Comparison of ENCODE assay signal across 10 cellular contexts in the genomic region with DNA sequence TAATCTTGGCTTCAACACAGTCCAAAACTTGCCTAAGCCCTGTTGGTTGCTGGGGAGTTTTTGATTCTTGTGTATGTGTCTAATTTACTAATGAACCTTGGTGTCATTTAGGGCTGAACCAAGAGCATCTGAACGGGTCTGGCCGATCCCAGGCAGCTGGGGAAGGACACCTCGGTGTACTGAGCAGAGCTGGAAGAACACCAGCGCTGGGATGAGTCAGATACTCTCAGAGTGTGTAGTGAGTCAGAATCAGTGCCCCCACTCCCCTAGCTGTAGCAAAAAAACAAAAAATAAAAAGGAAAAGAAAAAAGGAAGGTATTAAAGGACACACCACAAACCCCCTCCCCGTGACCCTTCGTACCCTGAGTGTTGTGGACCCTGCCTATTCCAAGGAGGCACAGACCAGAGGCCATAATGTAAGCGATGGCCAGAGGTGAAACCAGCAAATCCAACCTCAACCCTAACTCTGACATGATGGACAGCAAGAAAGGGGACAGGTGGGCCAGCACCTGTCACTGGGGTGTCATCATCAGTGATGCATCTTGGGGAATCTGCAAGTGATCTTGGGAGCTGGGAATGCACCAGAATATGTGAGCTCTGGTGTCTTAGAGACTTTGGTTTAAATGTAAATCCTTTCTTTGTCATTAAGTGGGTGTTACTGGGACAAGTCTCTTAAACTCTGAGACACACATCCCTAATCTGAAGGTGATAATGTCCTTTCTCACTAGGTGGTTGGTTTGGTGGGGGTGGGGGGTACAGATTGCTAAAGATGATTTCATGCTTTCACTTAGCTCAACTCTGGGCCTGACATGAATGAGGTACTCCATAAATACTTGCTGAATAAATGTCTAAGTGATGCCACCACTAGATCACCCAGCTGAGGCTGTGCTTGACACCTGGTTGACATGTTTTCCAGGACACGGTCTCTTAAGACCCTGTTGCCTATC. TPM values are rescaled to one million over a fixed set of nuclear protein-coding genes. Genes with fewer than 3 reads are reported as not detected.
DNase-seq lines count a peak whose midpoint lies in the region; ATAC-seq, FAIRE-seq and TF ChIP-seq lines count a peak whose summit lies in the region.
"Had no signal": no experiment of that assay in that cellular context is flagged by ENCODE, and none has a peak within 500 bp of the region (broad histone marks: within the 10 kb centered on the region; RNA-seq: fewer than 3 reads in every experiment).

No MANE protein-coding gene starts in this region.

- H3K79me2 ChIP-seq in K562 (ENCODE audit: control insufficient read depth, insufficient read depth, low read length): no peaks in the 10 kb centered on the region
- no peaks in the 10 kb centered on the region for H3K79me2 ChIP-seq in HepG2 (ENCODE audit: insufficient read depth, low read length)

- ATAC-seq in activated CD8-positive, alpha-beta memory T cell treated with anti-CD3 and anti-CD28 coated beads, Interleukin-2, amount 10 ng/mL, durations not matched to agents 7 days and 5 days: peak; percentile 49
- ATAC-seq in K562 (peak; percentile 95), HepG2 (peak; percentile 69; the same call in 2 of the 3 replicates), T-helper 17 cell (no peak), HG03196 (IDR thresholded peaks at IDR 0.05; ENCODE audit: unreplicated experiment) (no peak)

- no peaks in the 10 kb centered on the region for H3K9me1 ChIP-seq in K562 (ENCODE audit: control insufficient read depth, insufficient read depth, low read length)

- 0 out of 6 replicates have a peak, but pooled peaks of 1 of the 3 experiments have one; percentile 1 for TF ChIP-seq CTCF in K562 (IDR thresholded peaks at IDR 0.05 in 2 of 3, conservative IDR thresholded peaks at IDR 0.05 in 1 of 3; ENCODE audit: insufficient read depth in 2 of 3, low read depth in 1 of 3, low read length in 3 of 3)
- no peak for TF ChIP-seq CTCF in HepG2 (CRISPR knock-in tag; IDR thresholded peaks at IDR 0.05)

- peak overlapping the region; percentile 81 for H2AFZ ChIP-seq in K562 (ENCODE audit: low read depth, low read length)
- H2AFZ ChIP-seq in HepG2 (ENCODE audit: low read length): no peak overlapping the region

- H3K27ac ChIP-seq in K562 (ENCODE audit: extremely low read depth, low read depth, low read length): peak overlapping the region; percentile 52
- no peak overlapping the region for H3K27ac ChIP-seq in HepG2 (ENCODE audit: extremely low read length, insufficient read depth, low read length)

- BruUV-seq in K562 (replicated peaks; lab: Mats Ljungman, UMichigan) (no TSS peak), HepG2 (replicated peaks; lab: Mats Ljungman, UMichigan) (no TSS peak)

- H3K4me1 ChIP-seq in K562 (replicated peaks in 1 of 2; ENCODE audit: control insufficient read depth in 2 of 2, insufficient read depth in 2 of 2, low read length in 2 of 2) (peaks cover 23 to 41% of the 10 kb centered on the region in 2 experiments), HepG2 (ENCODE audit: insufficient read depth, low read length) (no peaks in the 10 kb centered on the region)

- no peak for DNase-seq in activated CD8-positive, alpha-beta memory T cell treated with anti-CD3 and anti-CD28 coated beads, Interleukin-2, amount 10 ng/mL, durations not matched to agents 7 days and 5 days
- DNase-seq in activated CD8-positive, alpha-beta memory T cell treated with anti-CD3 and anti-CD28 coated beads, Interleukin-2, amount 50 U/mL, for 4 hours: no peak
- DNase-seq in K562 (ENCODE audit: extremely low read depth in 1 of 4, low spot score in 3 of 4) (peak; percentile 76 to 85 (median 81)), HepG2 (ENCODE audit: low spot score) (no peak), ureter (ENCODE audit: low spot score) (peak; percentile 61), GDM1 (lab: John Stamatoyannopoulos, UW) (no peak), T-helper 17 cell (no peak)

- POLR2A ChIA-PET in K562 (lab: Yijun Ruan, JAX) (interaction anchor here (0.7 to 1.6 kb wide), 4 partner anchors 10 to 62 kb away, joined by 3 to 5 read pairs (median 4); no protein-coding TSS in a partner anchor), HepG2 (lab: Yijun Ruan, JAX) (no interaction called here)

- no peaks in the 10 kb centered on the region for H3K9me3 Mint-ChIP-seq in activated CD8-positive, alpha-beta memory T cell treated with anti-CD3 and anti-CD28 coated beads, Interleukin-2, amount 10 ng/mL, durations not matched to agents 7 days and 5 days (ENCODE audit: low read depth)
- H3K9me3 Mint-ChIP-seq: neural crest cell; T-helper 1 cell treated with Interleukin-12 subunit alpha and Interleukin-12 subunit beta and Interleukin-4 antibody, amounts not matched to agents 30 μg/mL and 1 μg/mL, for 36 hours had no signal

- intact Hi-C loops in K562 (cut with micrococcal nuclease): loop anchor here (2.0 to 5.0 kb wide), 2 partner anchors 14 to 35 kb away; partner anchors contain the start of gene NCOA1
- intact Hi-C loops in HepG2 (cut with micrococcal nuclease; ENCODE audit: unreplicated experiment): no loop called here

- CTCF ChIA-PET in activated CD8-positive, alpha-beta memory T cell treated with anti-CD3 and anti-CD28 coated beads, Interleukin-2, amount 10 ng/mL, durations not matched to agents 7 days and 5 days (lab: Charles Lee): interaction anchor here (1.3 kb wide), 1 partner anchor 370 kb away, joined by 4 read pairs; no protein-coding TSS in a partner anchor
- CTCF ChIA-PET in K562 (lab: Yijun Ruan, JAX; ENCODE audit: low intra/inter-chr PET ratio): interaction anchor here (0.6 kb wide), 1 partner anchor 1967 kb away, joined by 5 read pairs; no protein-coding TSS in a partner anchor
- CTCF ChIA-PET in HepG2 (lab: Yijun Ruan, JAX; ENCODE audit: low intra/inter-chr PET ratio, low total read pairs): no interaction called here

- H3K4me3 ChIP-seq in K562: no peak overlapping the region
- no peak overlapping the region for H3K4me3 ChIP-seq in HepG2 (replicated peaks in 1 of 3; ENCODE audit: insufficient read depth in 1 of 3, low read depth in 2 of 3, low read length in 3 of 3)

- TF ChIP-seq EP300 in K562 (IDR thresholded peaks at IDR 0.05; ENCODE audit: low read length): peak; percentile 39; the same call in 1 of the 2 replicates
- TF ChIP-seq EP300 in HepG2 (IDR thresholded peaks at IDR 0.05; ENCODE audit: low read depth in 2 of 2, low read length in 2 of 2): no peak
- no peak for TF ChIP-seq EP300 in HepG2 (CRISPR knock-in tag; IDR thresholded peaks at IDR 0.05; ENCODE audit: borderline replicate concordance)

- H3K4me2 ChIP-seq in K562 (ENCODE audit: insufficient read depth, low read length) (peak overlapping the region; percentile 63), HepG2 (ENCODE audit: low read depth, low read length) (no peak overlapping the region)

- no peaks in the 10 kb centered on the region for H4K20me1 ChIP-seq in K562 (replicated peaks; ENCODE audit: control insufficient read depth, insufficient read depth, low read length)
- H4K20me1 ChIP-seq in HepG2 (ENCODE audit: insufficient read depth, low read length): no peaks in the 10 kb centered on the region

- H3K36me3 ChIP-seq in K562 (ENCODE audit: control insufficient read depth, insufficient read depth, low read length) (no peaks in the 10 kb centered on the region), HepG2 (replicated peaks in 1 of 2; ENCODE audit: control insufficient read depth in 1 of 2, insufficient read depth in 2 of 2, low read length in 2 of 2) (no peaks in the 10 kb centered on the region)

- 4% methylated on average over 8 of the region's 8 CpGs for WGBS in K562 (ENCODE audit: insufficient coverage, low coverage, missing lambda C conversion rate)
- 24% methylated on average over 8 of the region's 8 CpGs for WGBS in HepG2 (ENCODE audit: low lambda C conversion rate)

- in situ Hi-C loops in K562 (cut with MboI): no loop called here
- in situ Hi-C loops in HepG2 (cut with HindIII; ENCODE audit: extremely low pct_ligation_motif_present, low pct_unique_long_range_greater_than_20kb): no loop called here

- H3K4me3 Mint-ChIP-seq in activated CD8-positive, alpha-beta memory T cell treated with anti-CD3 and anti-CD28 coated beads, Interleukin-2, amount 10 ng/mL, durations not matched to agents 7 days and 5 days: no peak overlapping the region
- no peak overlapping the region for H3K4me3 Mint-ChIP-seq in T-helper 17 cell
- H3K4me3 Mint-ChIP-seq: neural crest cell; T-helper 1 cell treated with Interleukin-12 subunit alpha and Interleukin-12 subunit beta and Interleukin-4 antibody, amounts not matched to agents 30 μg/mL and 1 μg/mL, for 36 hours had no signal

- H3K27ac Mint-ChIP-seq in activated CD8-positive, alpha-beta memory T cell treated with anti-CD3 and anti-CD28 coated beads, Interleukin-2, amount 10 ng/mL, durations not matched to agents 7 days and 5 days: no peak overlapping the region
- H3K27ac Mint-ChIP-seq in T-helper 17 cell: no peak overlapping the region
- H3K27ac Mint-ChIP-seq: T-helper 1 cell treated with Interleukin-12 subunit alpha and Interleukin-12 subunit beta and Interleukin-4 antibody, amounts not matched to agents 30 μg/mL and 1 μg/mL, for 36 hours had no signal

- FAIRE-seq in K562 (lab: Jason Lieb, UNC) (peak; percentile 92), HepG2 (lab: Jason Lieb, UNC) (no peak)

- H3K9ac ChIP-seq in K562 (ENCODE audit: insufficient read depth in 1 of 2, low read depth in 2 of 2, low read length in 2 of 2) (peak overlapping the region; percentile 17 to 67; a peak in 2 of 4 replicates), HepG2 (ENCODE audit: insufficient read depth, low read depth, low read length) (no peak overlapping the region)

- H3K4me1 Mint-ChIP-seq in activated CD8-positive, alpha-beta memory T cell treated with anti-CD3 and anti-CD28 coated beads, Interleukin-2, amount 10 ng/mL, durations not matched to agents 7 days and 5 days: peaks cover 14% of the 10 kb centered on the region
- no peaks in the 10 kb centered on the region for H3K4me1 Mint-ChIP-seq in T-helper 17 cell

- peaks cover 2% of the 10 kb centered on the region for H3K27me3 Mint-ChIP-seq in activated CD8-positive, alpha-beta memory T cell treated with anti-CD3 and anti-CD28 coated beads, Interleukin-2, amount 10 ng/mL, durations not matched to agents 7 days and 5 days
- H3K27me3 Mint-ChIP-seq in T-helper 17 cell: peaks cover 12% of the 10 kb centered on the region

- H3K9me3 ChIP-seq in K562 (replicated peaks; ENCODE audit: control insufficient read depth, insufficient read depth, low read depth, low read length): no peaks in the 10 kb centered on the region; the same call in 1 of the 2 replicates
- no peaks in the 10 kb centered on the region for H3K9me3 ChIP-seq in HepG2 (ENCODE audit: low read length)
- H3K9me3 ChIP-seq in T-helper 17 cell (ENCODE audit: control insufficient read depth, low read length, poor library complexity, severe bottlenecking): no peaks in the 10 kb centered on the region

- H3K27me3 ChIP-seq in K562 (ENCODE audit: control insufficient read depth in 2 of 2, insufficient read depth in 2 of 2, low read length in 2 of 2) (no peaks in the 10 kb centered on the region; a peak in 1 of 5 replicates), HepG2 (ENCODE audit: control insufficient read depth in 1 of 2, insufficient read depth in 2 of 2, low read length in 2 of 2) (peaks cover 2 to 14% of the 10 kb centered on the region in 2 experiments; a peak in 4 of 5 replicates)

- no peak for TF ChIP-seq RAD21 in K562 (CRISPR knock-in tag; conservative IDR thresholded peaks at IDR 0.05 in 1 of 2, IDR thresholded peaks at IDR 0.05 in 1 of 2)
- no peak for TF ChIP-seq RAD21 in HepG2 (CRISPR knock-in tag; IDR thresholded peaks at IDR 0.05)

- H3K36me3 Mint-ChIP-seq in activated CD8-positive, alpha-beta memory T cell treated with anti-CD3 and anti-CD28 coated beads, Interleukin-2, amount 10 ng/mL, durations not matched to agents 7 days and 5 days: no peaks in the 10 kb centered on the region
- peaks cover 3% of the 10 kb centered on the region for H3K36me3 Mint-ChIP-seq in T-helper 17 cell (ENCODE audit: low read depth)

- no peak for TF ChIP-seq POLR2A in K562 (conservative IDR thresholded peaks at IDR 0.05)
- no peak for TF ChIP-seq POLR2A in HepG2 (IDR thresholded peaks at IDR 0.05; ENCODE audit: insufficient read depth in 1 of 2, low read depth in 2 of 2, low read length in 2 of 2)

RNA-seq across cellular contexts. Expression of gene NCOA1, which starts 34.2 kb away (rescaled TPM):
- total RNA-seq in activated CD8-positive, alpha-beta memory T cell treated with anti-CD3 and anti-CD28 coated beads, Interleukin-2, amount 10 ng/mL, durations not matched to agents 7 days and 5 days: 10 to 100 TPM; 24.4 to 26.2 TPM
- total RNA-seq in K562 (2011; cell fraction: chromatin; rRNA removed; ENCODE audit: low replicate concordance): 51.3 and 140 TPM in 2 replicates
- 21.5 and 31.2 TPM in 2 replicates for total RNA-seq in K562 (2011; cell fraction: nucleolus; rRNA removed)
- 55.1 and 80.0 TPM in 2 replicates for total RNA-seq in K562 (2011; cell fraction: nucleoplasm; rRNA removed)
- total RNA-seq in K562 (2014; rRNA removed) (8.3 and 12.2 TPM in 2 replicates), K562 (2014; rRNA removed; fragmentation: Illumina TruSeq; extraction: Trizol) (19.4 and 20.3 TPM in 2 replicates), K562 (2015; rRNA removed; fragmentation: Illumina TruSeq; extraction: Trizol) (19.9 TPM in 2 replicates), K562 (2021) (16.2 and 17.0 TPM in 2 replicates), HepG2 (2016; rRNA removed; fragmentation: Illumina TruSeq; extraction: Trizol) (10.0 and 10.5 TPM in 2 replicates), ureter (69.9 TPM), T-helper 17 cell (10 to 100 TPM; 44.2 to 47.1 TPM)
- polyA plus RNA-seq in K562 (2011; rRNA removed) (22.2 and 25.7 TPM in 2 replicates), K562 (2014; fragmentation: Illumina TruSeq; extraction: Trizol) (17.4 and 19.7 TPM in 2 replicates), K562 (2014; fragmentation: Nextera tagmentation; extraction: Ambion mirVana) (1 to 10 TPM; 4.9 to 6.2 TPM), K562 (2014; rRNA removed) (9.4 and 10.8 TPM in 2 replicates), HepG2 (2011; rRNA removed) (10.4 and 12.0 TPM in 2 replicates)
- polyA plus RNA-seq in K562 (2011; cell fraction: cytosol; rRNA removed): 12.8 and 15.5 TPM in 2 replicates
- 23.6 and 27.1 TPM in 2 replicates for polyA plus RNA-seq in K562 (2011; cell fraction: nucleus; rRNA removed)
- polyA plus RNA-seq in K562 (2012): 12.6 and 12.9 TPM in 2 replicates
- 67.5 and 67.7 TPM in 2 replicates for polyA minus RNA-seq in K562 (2011; rRNA and poly(A)+ RNA removed)
- 14.5 and 23.9 TPM in 2 replicates for polyA minus RNA-seq in K562 (2011; cell fraction: cytosol; rRNA and poly(A)+ RNA removed)
- 40.3 and 55.5 TPM in 2 replicates for polyA minus RNA-seq in K562 (2011; cell fraction: nucleus; rRNA and poly(A)+ RNA removed)
- 10.8 and 14.2 TPM in 2 replicates for total RNA-seq in HepG2 (2016; cell fraction: cytosol; rRNA removed; fragmentation: Illumina TruSeq; extraction: Trizol; ENCODE audit: low read depth)
- total RNA-seq in HepG2 (2016; cell fraction: insoluble cytoplasmic fraction; rRNA removed; fragmentation: Illumina TruSeq; extraction: Trizol): 9.4 and 9.8 TPM in 2 replicates
- 7.0 and 7.2 TPM in 2 replicates for total RNA-seq in HepG2 (2016; cell fraction: membrane; rRNA removed; fragmentation: Illumina TruSeq; extraction: Trizol)
- 11.9 and 13.8 TPM in 2 replicates for total RNA-seq in HepG2 (2016; cell fraction: nucleus; rRNA removed; fragmentation: Illumina TruSeq; extraction: Trizol)
- polyA plus RNA-seq in HepG2 (2011; cell fraction: cytosol; rRNA removed): 5.9 and 9.5 TPM in 2 replicates
- 8.0 and 8.5 TPM in 2 replicates for polyA plus RNA-seq in HepG2 (2011; cell fraction: nucleus; rRNA removed)
- 5.8 and 6.9 TPM in 2 replicates for polyA plus RNA-seq in HepG2 (2012)
- polyA plus RNA-seq in HepG2 (2016; cell fraction: cytosol; fragmentation: Illumina TruSeq; extraction: Trizol; ENCODE audit: low read depth): 0.35 and 0.40 TPM in 2 replicates
- polyA plus RNA-seq in HepG2 (2016; cell fraction: insoluble cytoplasmic fraction; fragmentation: Illumina TruSeq; extraction: Trizol; ENCODE audit: low read depth): 8.7 and 9.6 TPM in 2 replicates
- 1.9 and 2.5 TPM in 2 replicates for polyA plus RNA-seq in HepG2 (2016; cell fraction: membrane; fragmentation: Illumina TruSeq; extraction: Trizol; ENCODE audit: low read depth)
- 8.1 and 10.3 TPM in 2 replicates for polyA plus RNA-seq in HepG2 (2016; cell fraction: nucleus; fragmentation: Illumina TruSeq; extraction: Trizol; ENCODE audit: insufficient read depth, low read depth)
- 18.1 and 20.0 TPM in 2 replicates for polyA minus RNA-seq in HepG2 (2011; rRNA and poly(A)+ RNA removed; ENCODE audit: low replicate concordance)
- polyA minus RNA-seq in HepG2 (2011; cell fraction: cytosol; rRNA and poly(A)+ RNA removed): 7.8 and 12.5 TPM in 2 replicates
- polyA minus RNA-seq in HepG2 (2011; cell fraction: nucleus; rRNA and poly(A)+ RNA removed): 43.6 and 54.5 TPM in 2 replicates

Comparison
In these comparisons a context has a peak if more than half of its experiments do, and no peak if none do; other contexts are left out.
1. ATAC-seq: peak in activated CD8-positive, alpha-beta memory T cell treated with anti-CD3 and anti-CD28 coated beads, Interleukin-2, amount 10 ng/mL, durations not matched to agents 7 days and 5 days (single experiment), K562 (single experiment) and HepG2 (single experiment); none in T-helper 17 cell (single experiment) and HG03196 (single experiment).
2. DNase-seq: peak in K562 (4 of 4) and ureter (single experiment); none in activated CD8-positive, alpha-beta memory T cell treated with anti-CD3 and anti-CD28 coated beads, Interleukin-2, amount 10 ng/mL, durations not matched to agents 7 days and 5 days (single experiment), activated CD8-positive, alpha-beta memory T cell treated with anti-CD3 and anti-CD28 coated beads, Interleukin-2, amount 50 U/mL, for 4 hours (single experiment), HepG2 (single experiment), GDM1 (single experiment) and T-helper 17 cell (0 of 3).